Comparison of ENCODE assay signal across 1 cellular context in the genomic region with DNA sequence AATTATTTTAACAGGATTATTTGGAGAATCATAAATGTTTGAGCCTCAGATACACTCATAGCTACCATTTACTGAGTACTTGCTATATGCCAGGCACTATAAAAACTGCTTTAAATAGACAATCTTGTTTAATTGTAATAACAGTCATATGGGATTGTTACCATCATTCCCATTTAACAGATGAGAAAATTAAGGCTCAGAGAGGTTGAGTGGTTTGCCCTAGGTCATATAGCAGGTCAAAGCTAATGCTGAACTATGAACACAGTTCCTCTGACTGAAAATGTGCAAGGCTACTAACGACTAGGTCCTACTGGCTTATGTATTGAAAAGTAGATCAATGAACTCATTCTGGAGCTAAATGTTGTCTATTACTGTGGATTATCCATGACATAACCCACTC.
TF ChIP-seq lines count a peak whose summit lies in the region.

No MANE protein-coding gene starts in this region.

TF ChIP-seq in IMR-90, 13 proteins besides CTCF, POLR2A, EP300 and RAD21:
- TF ChIP-seq CHD1 (IDR thresholded peaks at IDR 0.05; ENCODE audit: low read depth, low read length) (no peak), ELK1 (IDR thresholded peaks at IDR 0.05; ENCODE audit: borderline replicate concordance, low read depth, low read length) (no peak), SMC3 (IDR thresholded peaks at IDR 0.05; ENCODE audit: low read depth, low read length) (no peak)
TF ChIP-seq in IMR-90: peak in this region for 0.
